1 cellular context compared by ENCODE assay signal in the genomic region with DNA sequence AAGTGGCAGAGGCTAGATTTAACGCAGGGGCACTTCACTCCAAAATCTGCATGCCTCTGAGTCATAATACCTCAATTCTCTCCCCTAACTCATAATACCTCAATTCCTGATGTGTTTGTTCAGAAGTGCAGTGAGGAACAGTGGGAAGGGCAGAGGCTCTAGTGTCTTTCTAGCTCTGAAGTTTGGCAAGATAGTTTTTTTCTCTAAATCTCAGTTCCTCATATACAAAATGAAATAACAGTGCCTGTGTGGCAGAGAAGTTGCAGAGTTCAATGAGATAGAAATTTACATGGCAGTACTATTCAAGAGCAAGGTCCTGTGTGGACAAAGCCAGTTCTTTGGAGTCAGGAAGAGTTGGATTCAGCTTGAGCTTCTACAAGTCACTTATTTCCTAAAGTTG.
TF ChIP-seq lines count a peak whose summit lies in the region.

No MANE protein-coding gene starts in this region.

TF ChIP-seq in SK-N-SH treated with all-trans-retinoic acid at 6 μM for 48 hours, 23 proteins besides CTCF, POLR2A, EP300 and RAD21 (continued from another document):
- no peak for TF ChIP-seq RARB (CRISPR knock-in tag; IDR thresholded peaks at IDR 0.05)
- no peak for TF ChIP-seq CREB5 (CRISPR knock-in tag; IDR thresholded peaks at IDR 0.05; ENCODE audit: low read depth)
- TF ChIP-seq OSR1 (CRISPR knock-in tag; IDR thresholded peaks at IDR 0.05), result no peak
- TF ChIP-seq CSDC2 (CRISPR knock-in tag; IDR thresholded peaks at IDR 0.05), result no peak
